6 cellular contexts compared by ENCODE assay signal in genomic region chr2:74420443-74421103, GRCh38. TPM values are rescaled to one million over a fixed set of nuclear protein-coding genes. Genes with fewer than 3 reads are reported as not detected.
DNase-seq lines count a peak whose midpoint lies in the region; TF ChIP-seq lines count a peak whose summit lies in the region.
"Not testable (repeated sequence)": the region's sequence is repeated elsewhere in the genome, so short reads cannot be mapped to it uniquely, and the experiment has no call there.

No MANE protein-coding gene starts in this region.

- H3K36me3 Mint-ChIP-seq in Calu3 (ENCODE audit: insufficient read depth, unreplicated experiment), result peaks cover 51% of the 10 kb centered on the region
- peaks cover 16% of the 10 kb centered on the region for H3K36me3 Mint-ChIP-seq in activated T-helper 1 cell treated with anti-CD3 and anti-CD28 coated beads, Interleukin-12 subunit alpha, Interleukin-12 subunit beta, Interleukin-2, Interleukin-4 antibody, amounts not matched to agents 30 ng/mL and 10 ng/mL and 1 ng/mL, durations not matched to agents 14 hours and 24 hours and 36 hours (ENCODE audit: low read depth)
- H3K36me3 Mint-ChIP-seq in stimulated activated naive CD8-positive, alpha-beta T cell treated with anti-CD3 and anti-CD28 coated beads, Interleukin-15, Interleukin-2, amounts not matched to agents 100 ng/mL and 50 ng/mL, for 24 hours (ENCODE audit: low read depth), result not testable (repeated sequence)

- BruUV-seq in Calu3 (replicated peaks; lab: Mats Ljungman, UMichigan), result not testable (repeated sequence)

- peaks cover 35% of the 10 kb centered on the region for H3K4me1 Mint-ChIP-seq in Calu3 (ENCODE audit: low read depth, unreplicated experiment)
- peaks cover 39% of the 10 kb centered on the region for H3K4me1 Mint-ChIP-seq in activated T-helper 1 cell treated with anti-CD3 and anti-CD28 coated beads, Interleukin-12 subunit alpha, Interleukin-12 subunit beta, Interleukin-2, Interleukin-4 antibody, amounts not matched to agents 30 ng/mL and 10 ng/mL and 1 ng/mL, durations not matched to agents 14 hours and 24 hours and 36 hours (ENCODE audit: low read depth)
- H3K4me1 Mint-ChIP-seq in stimulated activated naive CD8-positive, alpha-beta T cell treated with anti-CD3 and anti-CD28 coated beads, Interleukin-15, Interleukin-2, amounts not matched to agents 100 ng/mL and 50 ng/mL, for 24 hours (ENCODE audit: low read depth), result peaks cover 30% of the 10 kb centered on the region

- not testable (repeated sequence) for H3K9me3 Mint-ChIP-seq in Calu3 (ENCODE audit: low read depth, unreplicated experiment); activated T-helper 1 cell treated with anti-CD3 and anti-CD28 coated beads, Interleukin-12 subunit alpha, Interleukin-12 subunit beta, Interleukin-2, Interleukin-4 antibody, amounts not matched to agents 30 ng/mL and 10 ng/mL and 1 ng/mL, durations not matched to agents 14 hours and 24 hours and 36 hours; stimulated activated naive CD8-positive, alpha-beta T cell treated with anti-CD3 and anti-CD28 coated beads, Interleukin-15, Interleukin-2, amounts not matched to agents 100 ng/mL and 50 ng/mL, for 24 hours

- peak overlapping the region; percentile 96 for H3K27ac Mint-ChIP-seq in Calu3 (ENCODE audit: unreplicated experiment)
- H3K27ac Mint-ChIP-seq in activated T-helper 1 cell treated with anti-CD3 and anti-CD28 coated beads, Interleukin-12 subunit alpha, Interleukin-12 subunit beta, Interleukin-2, Interleukin-4 antibody, amounts not matched to agents 30 ng/mL and 10 ng/mL and 1 ng/mL, durations not matched to agents 14 hours and 24 hours and 36 hours, result peak overlapping the region; percentile 99
- H3K27ac Mint-ChIP-seq in stimulated activated naive CD8-positive, alpha-beta T cell treated with anti-CD3 and anti-CD28 coated beads, Interleukin-15, Interleukin-2, amounts not matched to agents 100 ng/mL and 50 ng/mL, for 24 hours, result peak overlapping the region; percentile 90

- H3K4me3 ChIP-seq in muscle layer of duodenum (ENCODE audit: low read depth in 1 of 2, low read length in 2 of 2), result peak overlapping the region; percentile 75 to 90

- not testable (repeated sequence) for H3K27me3 Mint-ChIP-seq in Calu3 (ENCODE audit: unreplicated experiment); activated T-helper 1 cell treated with anti-CD3 and anti-CD28 coated beads, Interleukin-12 subunit alpha, Interleukin-12 subunit beta, Interleukin-2, Interleukin-4 antibody, amounts not matched to agents 30 ng/mL and 10 ng/mL and 1 ng/mL, durations not matched to agents 14 hours and 24 hours and 36 hours (ENCODE audit: insufficient read depth); stimulated activated naive CD8-positive, alpha-beta T cell treated with anti-CD3 and anti-CD28 coated beads, Interleukin-15, Interleukin-2, amounts not matched to agents 100 ng/mL and 50 ng/mL, for 24 hours

- peak overlapping the region; percentile 99 for H3K4me3 Mint-ChIP-seq in Calu3 (ENCODE audit: low read depth, unreplicated experiment)
- H3K4me3 Mint-ChIP-seq in activated T-helper 1 cell treated with anti-CD3 and anti-CD28 coated beads, Interleukin-12 subunit alpha, Interleukin-12 subunit beta, Interleukin-2, Interleukin-4 antibody, amounts not matched to agents 30 ng/mL and 10 ng/mL and 1 ng/mL, durations not matched to agents 14 hours and 24 hours and 36 hours, result peak overlapping the region; percentile 98
- peak overlapping the region; percentile 92 for H3K4me3 Mint-ChIP-seq in stimulated activated naive CD8-positive, alpha-beta T cell treated with anti-CD3 and anti-CD28 coated beads, Interleukin-15, Interleukin-2, amounts not matched to agents 100 ng/mL and 50 ng/mL, for 24 hours

- DNase-seq in Calu3; activated T-helper 1 cell treated with anti-CD3 and anti-CD28 coated beads, Interleukin-12 subunit alpha, Interleukin-12 subunit beta, Interleukin-2, Interleukin-4 antibody, amounts not matched to agents 30 ng/mL and 10 ng/mL and 1 ng/mL, durations not matched to agents 14 hours and 24 hours and 36 hours (ENCODE audit: low spot score): not testable (repeated sequence)
- DNase-seq in NCI-H146 (lab: John Stamatoyannopoulos, UW) (peak; percentile 18), epidermal melanocyte (ENCODE audit: insufficient read length, low spot score) (peak; percentile 15)

- H3K36me3 ChIP-seq in muscle layer of duodenum (ENCODE audit: control insufficient read depth in 1 of 2, insufficient read depth in 2 of 2, low read length in 2 of 2), result not testable (repeated sequence)

- H3K4me1 ChIP-seq in muscle layer of duodenum (ENCODE audit: control insufficient read depth in 1 of 2, insufficient read depth in 2 of 2, low read length in 2 of 2), result peaks cover 1 to 15% of the 10 kb centered on the region in 2 donors

- CTCF ChIA-PET in Calu3 (lab: Charles Lee), result interaction anchor here (1.2 to 1.4 kb wide), 3 partner anchors 20 to 29 kb away, joined by 3 to 8 read pairs (median 4); no protein-coding TSS in a partner anchor

- intact Hi-C loops in Calu3 (cut with micrococcal nuclease; ENCODE audit: unreplicated experiment), result not testable (repeated sequence)
- intact Hi-C loops in activated T-helper 1 cell treated with anti-CD3 and anti-CD28 coated beads, Interleukin-12 subunit alpha, Interleukin-12 subunit beta, Interleukin-2, Interleukin-4 antibody, amounts not matched to agents 30 ng/mL and 10 ng/mL and 1 ng/mL, durations not matched to agents 14 hours and 24 hours and 36 hours (cut with micrococcal nuclease), result loop anchor here (1.0 to 10.0 kb wide), 7 partner anchors 20 to 234 kb away; partner anchors contain the start of genes AUP1, HTRA2, INO80B and SEMA4F

- not testable (repeated sequence) for H3K9me3 ChIP-seq in muscle layer of duodenum (ENCODE audit: control insufficient read depth in 1 of 2, low read length in 2 of 2)

- not testable (repeated sequence) for H3K27ac ChIP-seq in muscle layer of duodenum (ENCODE audit: low read length)

- not testable (repeated sequence) for H3K27me3 ChIP-seq in muscle layer of duodenum (ENCODE audit: low read depth, low read length)

- not testable (repeated sequence) for TF ChIP-seq CTCF in Calu3 (IDR thresholded peaks at IDR 0.05; ENCODE audit: unreplicated experiment)

RNA-seq across cellular contexts. Expression of gene C2orf81, which starts 0.8 kb away (rescaled TPM):
- total RNA-seq in Calu3 (2022), result 4.0 and 5.7 TPM in 2 replicates
- total RNA-seq in activated T-helper 1 cell treated with anti-CD3 and anti-CD28 coated beads, Interleukin-12 subunit alpha, Interleukin-12 subunit beta, Interleukin-2, Interleukin-4 antibody, amounts not matched to agents 30 ng/mL and 10 ng/mL and 1 ng/mL, durations not matched to agents 14 hours and 24 hours and 36 hours, result 1.9 and 2.4 TPM in 2 replicates

RNA-seq across cellular contexts. Expression of gene WDR54, which starts 1.0 kb away (rescaled TPM):
- 30.5 and 32.3 TPM in 2 replicates for total RNA-seq in Calu3 (2022)
- 56.4 and 58.6 TPM in 2 replicates for total RNA-seq in activated T-helper 1 cell treated with anti-CD3 and anti-CD28 coated beads, Interleukin-12 subunit alpha, Interleukin-12 subunit beta, Interleukin-2, Interleukin-4 antibody, amounts not matched to agents 30 ng/mL and 10 ng/mL and 1 ng/mL, durations not matched to agents 14 hours and 24 hours and 36 hours

RNA-seq across cellular contexts. Expression of gene RTKN, which starts 21.2 kb away (rescaled TPM):
- 97.6 and 103 TPM in 2 replicates for total RNA-seq in Calu3 (2022)
- total RNA-seq in activated T-helper 1 cell treated with anti-CD3 and anti-CD28 coated beads, Interleukin-12 subunit alpha, Interleukin-12 subunit beta, Interleukin-2, Interleukin-4 antibody, amounts not matched to agents 30 ng/mL and 10 ng/mL and 1 ng/mL, durations not matched to agents 14 hours and 24 hours and 36 hours, result 4.0 and 4.2 TPM in 2 replicates

RNA-seq across cellular contexts. Expression of gene INO80B, which starts 34.3 kb away (rescaled TPM):
- total RNA-seq in Calu3 (2022), result 41.7 and 42.1 TPM in 2 replicates
- 67.8 and 70.0 TPM in 2 replicates for total RNA-seq in activated T-helper 1 cell treated with anti-CD3 and anti-CD28 coated beads, Interleukin-12 subunit alpha, Interleukin-12 subunit beta, Interleukin-2, Interleukin-4 antibody, amounts not matched to agents 30 ng/mL and 10 ng/mL and 1 ng/mL, durations not matched to agents 14 hours and 24 hours and 36 hours

RNA-seq across cellular contexts. Expression of gene WBP1, which starts 37.7 kb away (rescaled TPM):
- total RNA-seq in Calu3 (2022), result 61.6 and 63.7 TPM in 2 replicates
- total RNA-seq in activated T-helper 1 cell treated with anti-CD3 and anti-CD28 coated beads, Interleukin-12 subunit alpha, Interleukin-12 subunit beta, Interleukin-2, Interleukin-4 antibody, amounts not matched to agents 30 ng/mL and 10 ng/mL and 1 ng/mL, durations not matched to agents 14 hours and 24 hours and 36 hours, result 32.6 and 35.3 TPM in 2 replicates

Comparison
In these comparisons a context has a peak if more than half of its experiments do, and no peak if none do; other contexts are left out.
1. RNA of gene RTKN, which starts 21.2 kb away (total RNA-seq): 97.6 to 103 TPM in Calu3; 4.0 to 4.2 TPM in activated T-helper 1 cell treated with anti-CD3 and anti-CD28 coated beads, Interleukin-12 subunit alpha, Interleukin-12 subunit beta, Interleukin-2, Interleukin-4 antibody, amounts not matched to agents 30 ng/mL and 10 ng/mL and 1 ng/mL, durations not matched to agents 14 hours and 24 hours and 36 hours; every median in the first group is over 10 times any median in the second.
2. Peak in every context shown above with its lines, with median percentiles within 50 percentile points of each other: H3K27ac Mint-ChIP-seq and H3K4me3 Mint-ChIP-seq.